ENCODE assay signal across 20 cellular contexts in genomic region chr1:20342294-20343148, GRCh38. TPM values are rescaled to one million over a fixed set of nuclear protein-coding genes. Genes with fewer than 3 reads are reported as not detected.
A peak's percentile ranks its signal among the peaks of the same experiment; 100 is the strongest.
DNase-seq lines count a peak whose midpoint lies in the region; TF ChIP-seq lines count a peak whose summit lies in the region.
"Had no signal": no experiment of that assay in that cellular context is flagged by ENCODE, and none has a peak within 500 bp of the region (broad histone marks: within the 10 kb centered on the region; RNA-seq: fewer than 3 reads in every experiment).

No MANE protein-coding gene starts in this region.

- 69% methylated on average over 16 of the region's 17 CpGs for WGBS in smooth muscle cell (ENCODE audit: low lambda C conversion rate)
- WGBS in prostate gland: 72% methylated on average over 11 of the region's 17 CpGs

- H3K27ac ChIP-seq in breast epithelium (no peak overlapping the region), OCI-LY7 (ENCODE audit: low read depth, low read length, poor library complexity, severe bottlenecking) (peak overlapping the region; percentile 24), smooth muscle cell (ENCODE audit: low read depth) (no peak overlapping the region), prostate gland (peak overlapping the region in 1 of 2 donors; percentile 60)
- H3K27ac ChIP-seq: gastroesophageal sphincter, HL-60, Peyer's patch, thoracic aorta had no signal

- H3K9me2 ChIP-seq in OCI-LY7 (ENCODE audit: insufficient read depth, low read length): no peaks in the 10 kb centered on the region

- intact Hi-C loops in breast epithelium (cut with DNase I; ENCODE audit: low total_unique reads): no loop called here
- intact Hi-C loops in MCF 10A (cut with micrococcal nuclease): no loop called here
- intact Hi-C loops in OCI-LY7 (cut with micrococcal nuclease; ENCODE audit: unreplicated experiment): loop anchor here (1.0 kb wide), 2 partner anchors 18 to 20 kb away; no protein-coding TSS in a partner anchor
- intact Hi-C loops in prostate gland (cut with DNase I): no loop called here

- BruUV-seq in MCF 10A (replicated peaks; lab: Mats Ljungman, UMichigan): no TSS peak
- BruUV-seq in OCI-LY7 (replicated peaks; lab: Mats Ljungman, UMichigan): no TSS peak

- POLR2A ChIA-PET in MCF 10A (lab: Yijun Ruan, JAX) (no interaction called here), OCI-LY7 (lab: Charles Lee) (interaction anchor here (0.6 to 1.1 kb wide), 2 partner anchors 18 to 74 kb away, joined by 3 to 4 read pairs; no protein-coding TSS in a partner anchor)

- no peak overlapping the region for H3K4me3 Mint-ChIP-seq in MCF 10A (ENCODE audit: unreplicated experiment)

- H3K79me2 ChIP-seq in OCI-LY7 (ENCODE audit: insufficient read depth, low read depth, low read length) (no peaks in the 10 kb centered on the region), smooth muscle cell (ENCODE audit: low read depth) (no peaks in the 10 kb centered on the region)

- peak overlapping the region; percentile 70 for H3K4me2 ChIP-seq in OCI-LY7 (ENCODE audit: low read length)
- H3K4me2 ChIP-seq in smooth muscle cell: peak overlapping the region; percentile 67

- DNase-seq in breast epithelium (ENCODE audit: low spot score in 2 of 2) (no peak), MCF 10A (ENCODE audit: unreplicated experiment) (no peak), OCI-LY7 (ENCODE audit: low spot score) (no peak), smooth muscle cell (lab: John Stamatoyannopoulos, UW; ENCODE audit: unreplicated experiment) (no peak), NCI-H510A treated with DMSO at 0.1 percent for 48 hours (lab: John Stamatoyannopoulos, UW) (no peak), prostate gland (ENCODE audit: low spot score) (no peak), AG08395 (ENCODE audit: low spot score) (no peak)
- DNase-seq: activated CD4-positive, alpha-beta T cell treated with anti-CD3 and anti-CD28 coated beads for 1 hour; Kasumi-1; kidney glomerular epithelial cell; NCI-H146; NCI-H526 treated with DMSO at 0.1 percent for 48 hours; stimulated activated CD4-positive, alpha-beta T cell treated with anti-CD3 and anti-CD28 coated beads, Interleukin-1b, Interleukin-23, amount 100 ng/mL, for 48 hours had no signal

- no peak overlapping the region for H3K27ac Mint-ChIP-seq in MCF 10A (ENCODE audit: low read depth, unreplicated experiment)
- H3K27ac Mint-ChIP-seq: T-cell had no signal

- H3K4me3 ChIP-seq in breast epithelium (peak overlapping the region in 2 of 3 donors; percentile 27 to 56), OCI-LY7 (ENCODE audit: low read depth, low read length, poor library complexity, severe bottlenecking) (peak overlapping the region; percentile 54), iPS-15b (ENCODE audit: low read depth, low read length) (peak overlapping the region; percentile 59), smooth muscle cell (peak overlapping the region; percentile 10), prostate gland (no peak overlapping the region)
- H3K4me3 ChIP-seq: thoracic aorta had no signal

- no peaks in the 10 kb centered on the region for H3K9me3 Mint-ChIP-seq in MCF 10A (ENCODE audit: unreplicated experiment)

- H3K4me1 Mint-ChIP-seq in MCF 10A (ENCODE audit: insufficient read depth, unreplicated experiment): no peaks in the 10 kb centered on the region

- H2AFZ ChIP-seq in OCI-LY7 (ENCODE audit: low read length) (peak overlapping the region; percentile 40; the same call in 1 of the 2 replicates), smooth muscle cell (ENCODE audit: low read depth) (no peak overlapping the region)

- H3K36me3 ChIP-seq in breast epithelium (no peaks in the 10 kb centered on the region), OCI-LY7 (ENCODE audit: insufficient read depth, low read length) (no peaks in the 10 kb centered on the region), iPS-15b (ENCODE audit: control insufficient read depth, insufficient read depth, low read length) (no peaks in the 10 kb centered on the region), smooth muscle cell (ENCODE audit: low read depth) (no peaks in the 10 kb centered on the region), prostate gland (no peaks in the 10 kb centered on the region)
- H3K36me3 ChIP-seq: gastroesophageal sphincter, Peyer's patch, thoracic aorta had no signal

- CTCF ChIA-PET in MCF 10A (lab: Yijun Ruan, JAX): interaction anchor here (0.6 kb wide), 1 partner anchor 270 kb away, joined by 4 read pairs; no protein-coding TSS in a partner anchor
- CTCF ChIA-PET in OCI-LY7 (lab: Charles Lee; ENCODE audit: unreplicated experiment): no interaction called here

- H4K20me1 ChIP-seq in OCI-LY7 (ENCODE audit: insufficient read depth, low read length) (no peaks in the 10 kb centered on the region), smooth muscle cell (ENCODE audit: low read depth) (no peaks in the 10 kb centered on the region)

- H3K9ac ChIP-seq in iPS-15b (ENCODE audit: low read depth, low read length): peak overlapping the region; percentile 24
- H3K9ac ChIP-seq in smooth muscle cell (ENCODE audit: low read depth): no peak overlapping the region

- H3K4me1 ChIP-seq in breast epithelium (no peaks in the 10 kb centered on the region), OCI-LY7 (ENCODE audit: insufficient read depth, low read length, poor library complexity, severe bottlenecking) (peaks cover 26% of the 10 kb centered on the region), iPS-15b (ENCODE audit: control insufficient read depth, insufficient read depth, low read length) (no peaks in the 10 kb centered on the region), smooth muscle cell (ENCODE audit: low read depth) (no peaks in the 10 kb centered on the region), prostate gland (replicated peaks) (no peaks in the 10 kb centered on the region)

- no peak for TF ChIP-seq CTCF in breast epithelium (IDR thresholded peaks at IDR 0.05)
- TF ChIP-seq CTCF in MCF 10A (IDR thresholded peaks at IDR 0.05; ENCODE audit: unreplicated experiment): no peak
- TF ChIP-seq CTCF in OCI-LY7 (conservative IDR thresholded peaks at IDR 0.05; ENCODE audit: low read length): no peak
- TF ChIP-seq CTCF in smooth muscle cell (IDR thresholded peaks at IDR 0.05; ENCODE audit: borderline replicate concordance, insufficient read depth, poor library complexity, severe bottlenecking): no peak
- TF ChIP-seq CTCF in prostate gland (IDR thresholded peaks at IDR 0.05): no peak

- H3K36me3 Mint-ChIP-seq in MCF 10A (ENCODE audit: insufficient read depth, unreplicated experiment): no peaks in the 10 kb centered on the region
- H3K36me3 Mint-ChIP-seq: T-cell had no signal

- H3K9me3 ChIP-seq in breast epithelium (no peaks in the 10 kb centered on the region), OCI-LY7 (ENCODE audit: low read length) (peaks cover 12% of the 10 kb centered on the region; the same call in 1 of the 2 replicates), iPS-15b (ENCODE audit: control insufficient read depth, insufficient read depth, low read length) (no peaks in the 10 kb centered on the region), smooth muscle cell (replicated peaks; ENCODE audit: low read depth) (no peaks in the 10 kb centered on the region), prostate gland (no peaks in the 10 kb centered on the region)
- H3K9me3 ChIP-seq: Peyer's patch, thoracic aorta had no signal

- H3K27me3 Mint-ChIP-seq in MCF 10A (ENCODE audit: insufficient read depth, unreplicated experiment): no peaks in the 10 kb centered on the region

- H3F3A ChIP-seq in smooth muscle cell (ENCODE audit: low read depth): no peaks in the 10 kb centered on the region

- TF ChIP-seq POLR2A in breast epithelium (IDR thresholded peaks at IDR 0.05) (no peak), prostate gland (IDR thresholded peaks at IDR 0.05) (no peak)

- H3K27me3 ChIP-seq in breast epithelium: no peaks in the 10 kb centered on the region
- H3K27me3 ChIP-seq in iPS-15b (ENCODE audit: control insufficient read depth, insufficient read depth, low read length): peaks cover 19% of the 10 kb centered on the region
- H3K27me3 ChIP-seq in smooth muscle cell (ENCODE audit: low read depth): peaks cover 39% of the 10 kb centered on the region
- no peaks in the 10 kb centered on the region for H3K27me3 ChIP-seq in prostate gland (replicated peaks; ENCODE audit: insufficient read depth)

RNA-seq across cellular contexts. Expression of gene VWA5B1, which starts 51.8 kb away (rescaled TPM):
- total RNA-seq in breast epithelium: under 1 TPM in 1 of 3 donors, not detected in 2; 0.29 TPM
- not detected in 2 replicates for total RNA-seq in MCF 10A (2022)
- 0.18 and 0.25 TPM in 2 replicates for total RNA-seq in OCI-LY7 (2014; rRNA removed; shearing (Covaris generic))
- total RNA-seq in OCI-LY7 (2022): 0.13 and 0.19 TPM in 2 replicates
- not detected in 2 replicates for total RNA-seq in smooth muscle cell
- polyA plus RNA-seq in smooth muscle cell: not detected in 2 replicates
- total RNA-seq in prostate gland: under 1 TPM in 1 of 2 donors, not detected in 1; 0.51 TPM
- total RNA-seq: myocyte, Peyer's patch, thoracic aorta had no signal

Comparison
In these comparisons a context has a peak if more than half of its experiments do, and no peak if none do; other contexts are left out.
1. H3K4me3 ChIP-seq: peak in breast epithelium (2 of 3), OCI-LY7 (single experiment), iPS-15b (single experiment) and smooth muscle cell (single experiment); none in prostate gland (0 of 2).